10 cellular contexts compared by ENCODE assay signal in the genomic region with DNA sequence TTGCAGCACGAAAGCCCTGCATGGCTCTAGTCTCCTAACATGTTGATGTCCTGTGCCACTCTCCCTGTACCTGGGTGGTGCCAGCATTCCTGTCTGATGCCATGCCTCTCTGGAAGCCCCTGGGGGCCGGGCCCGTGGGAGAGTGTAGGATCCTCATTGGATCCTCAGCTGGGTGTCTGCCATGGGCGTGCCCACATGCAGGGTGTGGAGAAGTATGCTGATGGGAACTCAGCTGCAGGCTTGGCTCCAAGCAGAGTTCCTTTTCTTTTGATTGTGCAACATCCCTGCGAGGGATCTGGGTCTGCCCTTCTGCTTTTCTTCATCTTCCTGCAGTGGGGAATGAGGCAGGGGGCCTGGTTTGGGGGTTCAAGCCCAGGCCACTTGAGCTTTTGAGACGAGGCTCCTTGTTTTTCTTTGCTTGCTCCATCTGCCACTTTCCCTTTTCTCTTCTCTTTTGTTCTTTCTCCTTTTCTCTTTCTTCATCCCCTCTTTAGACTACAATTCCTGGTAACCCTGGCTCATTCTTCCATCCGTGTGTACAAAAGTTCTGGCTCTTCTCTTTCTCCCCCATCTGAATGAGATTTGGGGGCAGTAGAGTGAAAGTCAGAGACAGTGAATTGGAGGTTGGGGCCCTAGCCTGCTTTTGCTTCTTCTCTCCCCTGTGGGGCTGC. TPM values are rescaled to one million over a fixed set of nuclear protein-coding genes. Genes with fewer than 3 reads are reported as not detected.
A peak's percentile ranks its signal among the peaks of the same experiment; 100 is the strongest.
DNase-seq lines count a peak whose midpoint lies in the region; ATAC-seq lines count a peak whose summit lies in the region.
"Had no signal": no experiment of that assay in that cellular context is flagged by ENCODE, and none has a peak within 500 bp of the region (broad histone marks: within the 10 kb centered on the region; RNA-seq: fewer than 3 reads in every experiment).

No MANE protein-coding gene starts in this region.

- H3K4me1 ChIP-seq in right cardiac atrium (ENCODE audit: control insufficient read depth, insufficient read depth, low read length): peaks cover 10% of the 10 kb centered on the region

- H3K9me3 Mint-ChIP-seq in stimulated activated memory B cell treated with anti-CD40 and anti-IgM and Interleukin-4, amounts not matched to agents 10 μg/mL and 1 μg/mL and 100 μg/mL, for 72 hours: no peaks in the 10 kb centered on the region

- H3K9me3 ChIP-seq in right cardiac atrium (ENCODE audit: control insufficient read depth, low read length): no peaks in the 10 kb centered on the region

- H3K27ac Mint-ChIP-seq in stimulated activated memory B cell treated with anti-CD40 and anti-IgM and Interleukin-4, amounts not matched to agents 10 μg/mL and 1 μg/mL and 100 μg/mL, for 72 hours: peak overlapping the region; percentile 8

- H3K36me3 Mint-ChIP-seq in stimulated activated memory B cell treated with anti-CD40 and anti-IgM and Interleukin-4, amounts not matched to agents 10 μg/mL and 1 μg/mL and 100 μg/mL, for 72 hours: peaks cover 14% of the 10 kb centered on the region

- peak overlapping the region; percentile 33 for H3K27ac ChIP-seq in right cardiac atrium (ENCODE audit: low read length)
- H3K27ac ChIP-seq: KMS-11 had no signal

- H3K4me1 Mint-ChIP-seq in stimulated activated memory B cell treated with anti-CD40 and anti-IgM and Interleukin-4, amounts not matched to agents 10 μg/mL and 1 μg/mL and 100 μg/mL, for 72 hours: peaks cover 54% of the 10 kb centered on the region

- intact Hi-C loops in right cardiac atrium (cut with DNase I): no loop called here

- H3K4me3 Mint-ChIP-seq in stimulated activated memory B cell treated with anti-CD40 and anti-IgM and Interleukin-4, amounts not matched to agents 10 μg/mL and 1 μg/mL and 100 μg/mL, for 72 hours: no peak overlapping the region

- H3K27me3 ChIP-seq in right cardiac atrium (ENCODE audit: control insufficient read depth, insufficient read depth): no peaks in the 10 kb centered on the region

- ATAC-seq in right cardiac atrium (peak; percentile 93 to 95), GM19395 (IDR thresholded peaks at IDR 0.05; ENCODE audit: unreplicated experiment) (no peak), GM19397 (IDR thresholded peaks at IDR 0.05; ENCODE audit: unreplicated experiment) (no peak)
- no peak for ATAC-seq in stimulated activated memory B cell treated with anti-CD40 and anti-IgM and Interleukin-4, amounts not matched to agents 10 μg/mL and 1 μg/mL and 100 μg/mL, for 72 hours

- no peak overlapping the region for H3K4me3 ChIP-seq in right cardiac atrium (ENCODE audit: low read length)

- DNase-seq in HPDE6-E6E7 (ENCODE audit: extremely low spot score) (peak; percentile 26), amniotic epithelial cell (ENCODE audit: low read depth) (peak; percentile 79), right cardiac atrium (peak; percentile 93 to 97 (median 94)), DMS79 (lab: John Stamatoyannopoulos, UW) (no peak), DMS53 treated with DMSO at 0.1 percent for 48 hours (lab: John Stamatoyannopoulos, UW; ENCODE audit: unreplicated experiment) (no peak)
- DNase-seq: stimulated activated CD4-positive, alpha-beta T cell treated with anti-CD3 and anti-CD28 coated beads, Interleukin-4, amount 100 ng/mL, for 4 hours had no signal

- WGBS in right cardiac atrium: 31% methylated on average over 7 of the region's 7 CpGs

- H3K27me3 Mint-ChIP-seq in stimulated activated memory B cell treated with anti-CD40 and anti-IgM and Interleukin-4, amounts not matched to agents 10 μg/mL and 1 μg/mL and 100 μg/mL, for 72 hours: no peaks in the 10 kb centered on the region

RNA-seq across cellular contexts. Expression of a gene that starts 32.9 kb away (rescaled TPM):
- 10 to 100 TPM; 13.1 to 22.7 (median 14.1) TPM for total RNA-seq in right cardiac atrium
- polyA plus RNA-seq in right cardiac atrium: 8.7 TPM

Comparison
In these comparisons a context has a peak if more than half of its experiments do, and no peak if none do; other contexts are left out.
1. DNase-seq: peak in HPDE6-E6E7 (single experiment), amniotic epithelial cell (single experiment) and right cardiac atrium (3 of 3); none in DMS79 (single experiment) and DMS53 treated with DMSO at 0.1 percent for 48 hours (single experiment).
2. ATAC-seq: peak in right cardiac atrium (2 of 2); none in stimulated activated memory B cell treated with anti-CD40 and anti-IgM and Interleukin-4, amounts not matched to agents 10 μg/mL and 1 μg/mL and 100 μg/mL, for 72 hours (single experiment), GM19395 (single experiment) and GM19397 (single experiment).